ENCODE assay signal across 1 cellular context in genomic region chr9:37801287-37801850, GRCh38.
TF ChIP-seq lines count a peak whose summit lies in the region.

No MANE protein-coding gene starts in this region.

TF ChIP-seq in GM12878, 131 proteins besides CTCF, POLR2A, EP300 and RAD21 (continued from another document):
- TF ChIP-seq RCOR1 (conservative IDR thresholded peaks at IDR 0.05; ENCODE audit: low read depth, low read length) (no peak), ZNF24 (IDR thresholded peaks at IDR 0.05) (no peak), CBX3 (IDR thresholded peaks at IDR 0.05; ENCODE audit: borderline replicate concordance, low read depth) (no peak), ZNF687 (IDR thresholded peaks at IDR 0.05) (no peak), SREBF1 (IDR thresholded peaks at IDR 0.05; ENCODE audit: low read length) (no peak), CEBPB (IDR thresholded peaks at IDR 0.05; ENCODE audit: borderline replicate concordance in 1 of 2, low read depth in 2 of 2, low read length in 2 of 2) (no peak), ESRRA (IDR thresholded peaks at IDR 0.05; ENCODE audit: low read length) (no peak), ETV6 (conservative IDR thresholded peaks at IDR 0.05 in 1 of 2, IDR thresholded peaks at IDR 0.05 in 1 of 2; ENCODE audit: borderline replicate concordance in 1 of 2, low read depth in 1 of 2) (no peak), SUZ12 (IDR thresholded peaks at IDR 0.05; ENCODE audit: unreplicated experiment) (no peak), WRNIP1 (IDR thresholded peaks at IDR 0.05; ENCODE audit: borderline replicate concordance, low read depth, low read length) (no peak), BCL11A (IDR thresholded peaks at IDR 0.05; ENCODE audit: low read depth, low read length) (no peak), ZNF274 (IDR thresholded peaks at IDR 0.05; ENCODE audit: insufficient read depth, insufficient read length) (no peak), NBN (IDR thresholded peaks at IDR 0.05) (no peak), LARP7 (IDR thresholded peaks at IDR 0.05) (peak; percentile 45), EGR1 (IDR thresholded peaks at IDR 0.05; ENCODE audit: borderline replicate concordance in 1 of 2, low read depth in 2 of 2, low read length in 2 of 2) (0 out of 3 replicates have a peak, but pooled peaks of 1 of the 2 experiments have one; percentile 9), PAX8 (IDR thresholded peaks at IDR 0.05) (no peak)
- TF ChIP-seq, protein P1, sequence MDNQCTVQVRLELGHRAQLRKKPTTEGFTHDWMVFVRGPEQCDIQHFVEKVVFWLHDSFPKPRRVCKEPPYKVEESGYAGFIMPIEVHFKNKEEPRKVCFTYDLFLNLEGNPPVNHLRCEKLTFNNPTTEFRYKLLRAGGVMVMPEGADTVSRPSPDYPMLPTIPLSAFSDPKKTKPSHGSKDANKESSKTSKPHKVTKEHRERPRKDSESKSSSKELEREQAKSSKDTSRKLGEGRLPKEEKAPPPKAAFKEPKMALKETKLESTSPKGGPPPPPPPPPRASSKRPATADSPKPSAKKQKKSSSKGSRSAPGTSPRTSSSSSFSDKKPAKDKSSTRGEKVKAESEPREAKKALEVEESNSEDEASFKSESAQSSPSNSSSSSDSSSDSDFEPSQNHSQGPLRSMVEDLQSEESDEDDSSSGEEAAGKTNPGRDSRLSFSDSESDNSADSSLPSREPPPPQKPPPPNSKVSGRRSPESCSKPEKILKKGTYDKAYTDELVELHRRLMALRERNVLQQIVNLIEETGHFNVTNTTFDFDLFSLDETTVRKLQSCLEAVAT (IDR thresholded peaks at IDR 0.05) = no peak
